In genomic region chr2:176561706-176562105, GRCh38 we compare ENCODE assay signal across 1 cellular context.
TF ChIP-seq lines count a peak whose summit lies in the region.

No MANE protein-coding gene starts in this region.

TF ChIP-seq in GM23338, 12 proteins besides CTCF, POLR2A, EP300 and RAD21 (continued from another document):
- TF ChIP-seq ZNF462 (CRISPR knock-in tag; IDR thresholded peaks at IDR 0.05), result no peak
- TF ChIP-seq ZNF114 (CRISPR knock-in tag; IDR thresholded peaks at IDR 0.05), result no peak
- no peak for TF ChIP-seq EZH2 (IDR thresholded peaks at IDR 0.05; ENCODE audit: low read depth, unreplicated experiment)
- TF ChIP-seq EZH2phosphoT487 (IDR thresholded peaks at IDR 0.05; ENCODE audit: unreplicated experiment), result no peak
- TF ChIP-seq, protein P1, sequence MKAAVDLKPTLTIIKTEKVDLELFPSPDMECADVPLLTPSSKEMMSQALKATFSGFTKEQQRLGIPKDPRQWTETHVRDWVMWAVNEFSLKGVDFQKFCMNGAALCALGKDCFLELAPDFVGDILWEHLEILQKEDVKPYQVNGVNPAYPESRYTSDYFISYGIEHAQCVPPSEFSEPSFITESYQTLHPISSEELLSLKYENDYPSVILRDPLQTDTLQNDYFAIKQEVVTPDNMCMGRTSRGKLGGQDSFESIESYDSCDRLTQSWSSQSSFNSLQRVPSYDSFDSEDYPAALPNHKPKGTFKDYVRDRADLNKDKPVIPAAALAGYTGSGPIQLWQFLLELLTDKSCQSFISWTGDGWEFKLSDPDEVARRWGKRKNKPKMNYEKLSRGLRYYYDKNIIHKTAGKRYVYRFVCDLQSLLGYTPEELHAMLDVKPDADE (IDR thresholded peaks at IDR 0.05), result no peak
- no peak for TF ChIP-seq POLR2AphosphoS5 (IDR thresholded peaks at IDR 0.05; ENCODE audit: low read depth)
- no peak for TF ChIP-seq CREB1 (CRISPR knock-in tag; IDR thresholded peaks at IDR 0.05; ENCODE audit: low read depth)
- TF ChIP-seq, protein P2, sequence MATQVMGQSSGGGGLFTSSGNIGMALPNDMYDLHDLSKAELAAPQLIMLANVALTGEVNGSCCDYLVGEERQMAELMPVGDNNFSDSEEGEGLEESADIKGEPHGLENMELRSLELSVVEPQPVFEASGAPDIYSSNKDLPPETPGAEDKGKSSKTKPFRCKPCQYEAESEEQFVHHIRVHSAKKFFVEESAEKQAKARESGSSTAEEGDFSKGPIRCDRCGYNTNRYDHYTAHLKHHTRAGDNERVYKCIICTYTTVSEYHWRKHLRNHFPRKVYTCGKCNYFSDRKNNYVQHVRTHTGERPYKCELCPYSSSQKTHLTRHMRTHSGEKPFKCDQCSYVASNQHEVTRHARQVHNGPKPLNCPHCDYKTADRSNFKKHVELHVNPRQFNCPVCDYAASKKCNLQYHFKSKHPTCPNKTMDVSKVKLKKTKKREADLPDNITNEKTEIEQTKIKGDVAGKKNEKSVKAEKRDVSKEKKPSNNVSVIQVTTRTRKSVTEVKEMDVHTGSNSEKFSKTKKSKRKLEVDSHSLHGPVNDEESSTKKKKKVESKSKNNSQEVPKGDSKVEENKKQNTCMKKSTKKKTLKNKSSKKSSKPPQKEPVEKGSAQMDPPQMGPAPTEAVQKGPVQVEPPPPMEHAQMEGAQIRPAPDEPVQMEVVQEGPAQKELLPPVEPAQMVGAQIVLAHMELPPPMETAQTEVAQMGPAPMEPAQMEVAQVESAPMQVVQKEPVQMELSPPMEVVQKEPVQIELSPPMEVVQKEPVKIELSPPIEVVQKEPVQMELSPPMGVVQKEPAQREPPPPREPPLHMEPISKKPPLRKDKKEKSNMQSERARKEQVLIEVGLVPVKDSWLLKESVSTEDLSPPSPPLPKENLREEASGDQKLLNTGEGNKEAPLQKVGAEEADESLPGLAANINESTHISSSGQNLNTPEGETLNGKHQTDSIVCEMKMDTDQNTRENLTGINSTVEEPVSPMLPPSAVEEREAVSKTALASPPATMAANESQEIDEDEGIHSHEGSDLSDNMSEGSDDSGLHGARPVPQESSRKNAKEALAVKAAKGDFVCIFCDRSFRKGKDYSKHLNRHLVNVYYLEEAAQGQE (IDR thresholded peaks at IDR 0.05; ENCODE audit: unreplicated experiment), result no peak
- TF ChIP-seq ZNF331 (CRISPR knock-in tag; IDR thresholded peaks at IDR 0.05; ENCODE audit: low read depth), result no peak
- no peak for TF ChIP-seq JUNB (IDR thresholded peaks at IDR 0.05; ENCODE audit: unreplicated experiment)
